8 cellular contexts compared by ENCODE assay signal in the genomic region with DNA sequence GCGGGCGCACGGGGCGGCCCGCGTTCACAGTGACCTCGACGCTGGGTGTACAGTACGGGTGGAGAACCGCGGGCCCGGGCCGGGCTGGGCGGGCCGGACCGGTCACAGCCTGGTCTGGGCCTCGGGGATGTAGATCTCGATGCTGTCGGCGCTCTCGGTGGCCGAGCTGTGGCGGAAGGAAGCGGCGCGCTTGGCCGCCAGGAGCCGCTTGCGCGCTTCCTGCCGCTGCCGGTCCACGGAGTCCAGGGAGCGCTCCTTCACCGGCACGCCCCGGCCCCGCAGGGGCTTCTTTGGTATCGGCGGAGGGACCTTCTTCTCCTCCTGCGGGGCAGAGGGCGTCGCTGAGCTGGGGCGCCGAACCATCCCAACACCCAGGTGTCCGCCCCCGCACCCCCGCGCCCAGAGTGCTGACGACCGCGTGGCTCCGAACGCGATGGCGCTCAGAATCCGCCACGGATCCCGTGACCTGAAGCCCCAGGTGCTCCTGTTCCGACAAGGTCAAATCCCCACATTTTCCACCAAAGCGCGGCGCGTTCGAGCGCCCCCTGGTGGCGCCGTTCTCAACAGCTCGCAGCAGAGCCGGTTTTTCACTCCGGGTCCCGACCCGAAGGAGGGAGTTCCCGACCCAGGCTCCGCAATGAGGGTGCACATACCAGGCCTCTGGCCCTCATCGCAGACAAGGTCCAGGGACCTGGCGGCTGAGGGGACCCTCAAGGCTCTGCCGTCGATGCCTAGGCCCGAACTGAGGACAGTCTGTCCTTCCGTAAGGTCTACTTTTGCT. TPM values are rescaled to one million over a fixed set of nuclear protein-coding genes. Genes with fewer than 3 reads are reported as not detected.
DNase-seq lines count a peak whose midpoint lies in the region; ATAC-seq and TF ChIP-seq lines count a peak whose summit lies in the region.

No MANE protein-coding gene starts in this region.

- intact Hi-C loops in lower lobe of right lung (cut with DNase I) = no loop called here

- POLR2A ChIA-PET in activated CD4-positive, alpha-beta memory T cell treated with anti-CD3 and anti-CD28 coated beads, Interleukin-2, amount 10 ng/mL, durations not matched to agents 7 days and 5 days (lab: Charles Lee) = interaction anchor here (0.6 to 2.1 kb wide), 7 partner anchors 13 to 402 kb away, joined by 3 to 9 read pairs (median 7); a partner anchor contains a TSS

- H3K27me3 ChIP-seq in lower lobe of right lung (ENCODE audit: low read depth) = no peaks in the 10 kb centered on the region

- H3K36me3 ChIP-seq in lower lobe of right lung = no peaks in the 10 kb centered on the region

- TF ChIP-seq CTCF in lower lobe of right lung (IDR thresholded peaks at IDR 0.05) = peak; percentile 99

- H3K4me3 Mint-ChIP-seq in activated CD4-positive, alpha-beta memory T cell treated with anti-CD3 and anti-CD28 coated beads, Interleukin-2, amount 10 ng/mL, durations not matched to agents 7 days and 5 days = peak overlapping the region; percentile 77

- CTCF ChIA-PET in activated CD4-positive, alpha-beta memory T cell treated with anti-CD3 and anti-CD28 coated beads, Interleukin-2, amount 10 ng/mL, durations not matched to agents 7 days and 5 days (lab: Charles Lee) = interaction anchor here (0.6 to 4.6 kb wide), 16 partner anchors 9 to 618 kb away, joined by 3 to 38 read pairs (median 4); a partner anchor contains a TSS

- H3K4me1 ChIP-seq in lower lobe of right lung = peaks cover 18% of the 10 kb centered on the region

- ATAC-seq in HG02759 (IDR thresholded peaks at IDR 0.05; ENCODE audit: unreplicated experiment) (peak; percentile 62), lower lobe of right lung (peak; percentile 91 to 92), HG03135 (IDR thresholded peaks at IDR 0.05; ENCODE audit: unreplicated experiment) (no peak)

- H3K9me3 Mint-ChIP-seq in activated CD4-positive, alpha-beta memory T cell treated with anti-CD3 and anti-CD28 coated beads, Interleukin-2, amount 10 ng/mL, durations not matched to agents 7 days and 5 days = no peaks in the 10 kb centered on the region

- H3K4me3 ChIP-seq in lower lobe of right lung = peak overlapping the region; percentile 83

- H3K4me1 Mint-ChIP-seq in activated CD4-positive, alpha-beta memory T cell treated with anti-CD3 and anti-CD28 coated beads, Interleukin-2, amount 10 ng/mL, durations not matched to agents 7 days and 5 days = peaks cover 26% of the 10 kb centered on the region

- H3K27ac Mint-ChIP-seq in activated CD4-positive, alpha-beta memory T cell treated with anti-CD3 and anti-CD28 coated beads, Interleukin-2, amount 10 ng/mL, durations not matched to agents 7 days and 5 days = peak overlapping the region; percentile 69

- peak overlapping the region; percentile 86 for H3K27ac ChIP-seq in lower lobe of right lung

- peaks cover 11% of the 10 kb centered on the region for H3K27me3 Mint-ChIP-seq in activated CD4-positive, alpha-beta memory T cell treated with anti-CD3 and anti-CD28 coated beads, Interleukin-2, amount 10 ng/mL, durations not matched to agents 7 days and 5 days

- no peaks in the 10 kb centered on the region for H3K9me3 ChIP-seq in lower lobe of right lung

- DNase-seq in NCI-H510A (lab: John Stamatoyannopoulos, UW) (peak; percentile 12), ecto neural progenitor cell (ENCODE audit: low spot score) (peak; percentile 91), lower lobe of right lung (peak; percentile 93)
- DNase-seq in activated CD4-positive, alpha-beta memory T cell treated with anti-CD3 and anti-CD28 coated beads, Interleukin-2, amount 10 ng/mL, durations not matched to agents 7 days and 5 days = peak; percentile 91
- peak; percentile 87 to 98 (median 90) for DNase-seq in stimulated activated CD4-positive, alpha-beta T cell treated with anti-CD3 and anti-CD28 coated beads, TNF-alpha, amount 100 ng/mL, for 1 hour (ENCODE audit: low read depth in 3 of 3, low spot score in 1 of 3)

- TF ChIP-seq POLR2A in GM10847 (IDR thresholded peaks at IDR 0.05; ENCODE audit: extremely low read depth, insufficient read length) = peak; percentile 49

- H3K36me3 Mint-ChIP-seq in activated CD4-positive, alpha-beta memory T cell treated with anti-CD3 and anti-CD28 coated beads, Interleukin-2, amount 10 ng/mL, durations not matched to agents 7 days and 5 days (ENCODE audit: low read depth) = no peaks in the 10 kb centered on the region

RNA-seq across cellular contexts. Expression of a gene that starts 6.6 kb away (rescaled TPM):
- total RNA-seq in activated CD4-positive, alpha-beta memory T cell treated with anti-CD3 and anti-CD28 coated beads, Interleukin-2, amount 10 ng/mL, durations not matched to agents 7 days and 5 days = 10 to 100 TPM; 45.9 to 48.5 TPM
- 34.0 TPM for total RNA-seq in lower lobe of right lung

Comparison
In these comparisons a context has a peak if more than half of its experiments do, and no peak if none do; other contexts are left out.
1. DNase-seq: peak in every context shown above with its lines; median percentile 93 in lower lobe of right lung; 91 in activated CD4-positive, alpha-beta memory T cell treated with anti-CD3 and anti-CD28 coated beads, Interleukin-2, amount 10 ng/mL, durations not matched to agents 7 days and 5 days; 91 in ecto neural progenitor cell; 90 in stimulated activated CD4-positive, alpha-beta T cell treated with anti-CD3 and anti-CD28 coated beads, TNF-alpha, amount 100 ng/mL, for 1 hour; 12 in NCI-H510A.